In the genomic region with DNA sequence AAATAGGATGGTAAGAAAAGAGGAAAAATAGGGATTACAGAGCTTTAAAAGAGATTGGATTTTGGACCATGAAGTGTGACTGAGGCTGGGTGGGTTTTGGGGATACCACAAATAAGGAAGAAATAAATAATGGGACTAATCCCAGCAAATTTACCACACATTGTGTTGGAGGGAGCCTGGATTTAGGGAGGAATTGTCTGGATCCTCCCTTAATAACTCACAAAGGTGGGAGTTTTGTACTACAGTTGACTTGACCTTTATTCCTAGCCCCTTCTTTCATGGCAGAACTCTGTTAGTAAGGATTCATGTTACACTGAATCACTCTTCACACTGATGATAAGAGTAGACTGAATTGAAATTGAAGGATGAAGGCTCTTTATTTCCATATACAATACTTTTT, we compare ENCODE assay signal across 16 cellular contexts.
DNase-seq lines count a peak whose midpoint lies in the region; TF ChIP-seq lines count a peak whose summit lies in the region.
"Had no signal": no experiment of that assay in that cellular context is flagged by ENCODE, and none has a peak within 500 bp of the region (broad histone marks: within the 10 kb centered on the region; RNA-seq: fewer than 3 reads in every experiment).

No MANE protein-coding gene starts in this region.

- H3K79me2 ChIP-seq in SU-DHL-6 (ENCODE audit: insufficient read depth, low read length) = no peaks in the 10 kb centered on the region

- no peaks in the 10 kb centered on the region for H3K9me2 ChIP-seq in SU-DHL-6 (replicated peaks; ENCODE audit: insufficient read depth, low read length)

- TF ChIP-seq CTCF in SU-DHL-6 (IDR thresholded peaks at IDR 0.05; ENCODE audit: insufficient read depth, low read length, poor library complexity, severe bottlenecking) (no peak), nephron progenitor cell (IDR thresholded peaks at IDR 0.05) (no peak)

- peaks cover 5% of the 10 kb centered on the region for H3K9me3 Mint-ChIP-seq in nephron progenitor cell

- no peak overlapping the region for H3K9ac ChIP-seq in SU-DHL-6 (ENCODE audit: low read length)

- no peaks in the 10 kb centered on the region for H3K9me3 ChIP-seq in SU-DHL-6 (ENCODE audit: insufficient read depth, low read length)
- H3K9me3 ChIP-seq: HAP-1 had no signal

- H3K27me3 Mint-ChIP-seq in nephron progenitor cell (ENCODE audit: low read depth, poor library complexity) = no peaks in the 10 kb centered on the region
- H3K27me3 Mint-ChIP-seq: CD4-positive, alpha-beta memory T cell had no signal

- peak overlapping the region; percentile 38 for H2AFZ ChIP-seq in SU-DHL-6 (ENCODE audit: low read depth, low read length, severe bottlenecking)

- H3K27me3 ChIP-seq in SU-DHL-6 (ENCODE audit: low read length) = no peaks in the 10 kb centered on the region

- H3K36me3 Mint-ChIP-seq in nephron progenitor cell (ENCODE audit: low read depth) = no peaks in the 10 kb centered on the region
- H3K36me3 Mint-ChIP-seq: CD4-positive, alpha-beta memory T cell had no signal

- no peaks in the 10 kb centered on the region for H4K20me1 ChIP-seq in SU-DHL-6 (ENCODE audit: low read depth, low read length)

- no peak overlapping the region for H3K4me2 ChIP-seq in SU-DHL-6 (ENCODE audit: low read depth, low read length, poor library complexity, severe bottlenecking)

- no peak overlapping the region for H3K4me3 ChIP-seq in SU-DHL-6 (ENCODE audit: insufficient read depth, low read length, poor library complexity, severe bottlenecking)
- H3K4me3 ChIP-seq: HAP-1 had no signal

- no peak overlapping the region for H3K4me3 Mint-ChIP-seq in nephron progenitor cell
- H3K4me3 Mint-ChIP-seq: CD4-positive, alpha-beta memory T cell had no signal

- H3K36me3 ChIP-seq in SU-DHL-6 (ENCODE audit: low read length) = no peaks in the 10 kb centered on the region
- H3K36me3 ChIP-seq: HAP-1 had no signal

- no peak overlapping the region for H3K27ac ChIP-seq in SU-DHL-6 (ENCODE audit: low read depth, low read length)

- H3K4me1 Mint-ChIP-seq in nephron progenitor cell = peaks cover 7% of the 10 kb centered on the region
- H3K4me1 Mint-ChIP-seq: CD4-positive, alpha-beta memory T cell had no signal

- DNase-seq in NCI-H226 (peak; percentile 7), left kidney (ENCODE audit: low read depth, low spot score) (peak; percentile 53), nephron progenitor cell (no peak), HT-29 (ENCODE audit: low spot score) (no peak), Kasumi-1 (lab: John Stamatoyannopoulos, UW) (no peak), MV-4-11 (lab: John Stamatoyannopoulos, UW) (no peak)
- DNase-seq: C1 segment of cervical spinal cord; Calu3; CD4-positive, alpha-beta memory T cell; COR-L47; DMS53; DMS79 treated with DMSO at 0.1 percent for 48 hours; GF-D8; GOT3 had no signal

- peak overlapping the region; percentile 30 for H3K27ac Mint-ChIP-seq in nephron progenitor cell
- H3K27ac Mint-ChIP-seq: CD4-positive, alpha-beta memory T cell had no signal

- H3F3A ChIP-seq in SU-DHL-6 (ENCODE audit: insufficient read depth) = no peaks in the 10 kb centered on the region

Comparison
In these comparisons a context has a peak if more than half of its experiments do, and no peak if none do; other contexts are left out.
1. DNase-seq: peak in NCI-H226 (single experiment) and left kidney (single experiment); none in nephron progenitor cell (single experiment), HT-29 (single experiment), Kasumi-1 (0 of 2) and MV-4-11 (single experiment).